2 cellular contexts compared by ENCODE assay signal in the genomic region with DNA sequence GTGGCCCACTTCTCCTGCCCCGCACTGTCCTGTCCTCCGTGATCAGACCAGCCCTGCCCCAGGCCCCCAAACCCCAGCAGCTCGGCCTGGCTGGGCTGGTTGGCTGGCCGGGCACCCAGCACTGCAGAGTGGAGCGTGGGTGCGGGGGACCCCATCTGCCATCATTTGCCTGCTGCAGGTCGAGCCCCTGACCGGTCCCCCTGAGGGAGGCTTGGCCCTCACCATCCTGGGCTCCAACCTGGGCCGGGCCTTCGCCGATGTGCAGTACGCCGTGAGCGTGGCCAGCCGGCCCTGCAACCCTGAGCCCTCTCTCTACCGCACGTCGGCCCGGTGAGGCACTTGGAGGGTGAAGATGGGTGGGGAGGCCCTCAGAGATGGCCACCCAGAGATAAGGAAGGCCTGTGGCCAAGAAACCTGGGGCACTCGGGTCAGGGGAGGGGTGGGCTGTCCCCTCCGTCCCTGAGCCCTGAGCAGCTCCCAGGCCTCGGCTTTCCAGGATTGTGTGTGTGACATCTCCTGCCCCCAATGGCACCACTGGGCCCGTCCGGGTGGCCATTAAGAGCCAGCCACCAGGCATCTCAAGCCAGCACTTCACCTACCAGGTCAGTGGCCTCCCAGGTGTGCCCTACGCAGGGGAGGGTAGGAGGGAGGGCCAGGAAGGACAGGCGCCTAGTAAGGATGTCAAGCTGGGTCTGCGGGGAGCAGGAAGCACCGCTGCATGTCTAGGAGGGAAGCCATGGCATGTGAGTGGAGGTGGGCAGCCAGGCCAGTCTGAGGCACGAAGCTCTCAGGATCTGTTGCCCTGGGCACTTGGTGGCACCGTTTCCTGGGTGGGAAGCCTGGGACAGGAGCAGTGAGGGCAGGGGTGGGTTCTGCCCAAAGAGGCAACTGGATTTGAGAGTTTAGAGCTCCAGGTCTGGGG.
TF ChIP-seq lines count a peak whose summit lies in the region.

No MANE protein-coding gene starts in this region.

TF ChIP-seq in SK-N-SH, 30 proteins besides CTCF, POLR2A, EP300 and RAD21 (continued from another document):
- TF ChIP-seq, protein P1, sequence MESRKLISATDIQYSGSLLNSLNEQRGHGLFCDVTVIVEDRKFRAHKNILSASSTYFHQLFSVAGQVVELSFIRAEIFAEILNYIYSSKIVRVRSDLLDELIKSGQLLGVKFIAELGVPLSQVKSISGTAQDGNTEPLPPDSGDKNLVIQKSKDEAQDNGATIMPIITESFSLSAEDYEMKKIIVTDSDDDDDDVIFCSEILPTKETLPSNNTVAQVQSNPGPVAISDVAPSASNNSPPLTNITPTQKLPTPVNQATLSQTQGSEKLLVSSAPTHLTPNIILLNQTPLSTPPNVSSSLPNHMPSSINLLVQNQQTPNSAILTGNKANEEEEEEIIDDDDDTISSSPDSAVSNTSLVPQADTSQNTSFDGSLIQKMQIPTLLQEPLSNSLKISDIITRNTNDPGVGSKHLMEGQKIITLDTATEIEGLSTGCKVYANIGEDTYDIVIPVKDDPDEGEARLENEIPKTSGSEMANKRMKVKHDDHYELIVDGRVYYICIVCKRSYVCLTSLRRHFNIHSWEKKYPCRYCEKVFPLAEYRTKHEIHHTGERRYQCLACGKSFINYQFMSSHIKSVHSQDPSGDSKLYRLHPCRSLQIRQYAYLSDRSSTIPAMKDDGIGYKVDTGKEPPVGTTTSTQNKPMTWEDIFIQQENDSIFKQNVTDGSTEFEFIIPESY (IDR thresholded peaks at IDR 0.05; ENCODE audit: borderline replicate concordance, low read depth) = no peak
- TF ChIP-seq FOXJ3 (CRISPR knock-in tag; IDR thresholded peaks at IDR 0.05) (no peak), GABPA (IDR thresholded peaks at IDR 0.05; ENCODE audit: low read depth) (no peak), MXI1 (IDR thresholded peaks at IDR 0.05; ENCODE audit: low read depth, low read length) (no peak), NRF1 (IDR thresholded peaks at IDR 0.05; ENCODE audit: low read depth, low read length) (no peak)
- TF ChIP-seq, protein P2, sequence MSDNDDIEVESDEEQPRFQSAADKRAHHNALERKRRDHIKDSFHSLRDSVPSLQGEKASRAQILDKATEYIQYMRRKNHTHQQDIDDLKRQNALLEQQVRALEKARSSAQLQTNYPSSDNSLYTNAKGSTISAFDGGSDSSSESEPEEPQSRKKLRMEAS (IDR thresholded peaks at IDR 0.05; ENCODE audit: low read depth) = no peak

TF ChIP-seq in SK-N-SH treated with all-trans-retinoic acid at 6 μM for 48 hours, 23 proteins besides CTCF, POLR2A, EP300 and RAD21 (continued from another document):
- TF ChIP-seq SNAI2 (CRISPR knock-in tag; IDR thresholded peaks at IDR 0.05) (no peak), TOX (CRISPR knock-in tag; IDR thresholded peaks at IDR 0.05; ENCODE audit: borderline replicate concordance) (no peak), ISL1 (CRISPR knock-in tag; IDR thresholded peaks at IDR 0.05) (no peak), ZNF8 (CRISPR knock-in tag; IDR thresholded peaks at IDR 0.05) (no peak), BACH2 (CRISPR knock-in tag; IDR thresholded peaks at IDR 0.05; ENCODE audit: borderline replicate concordance) (no peak), PPARA (CRISPR knock-in tag; IDR thresholded peaks at IDR 0.05; ENCODE audit: borderline replicate concordance) (no peak), ZNF70 (CRISPR knock-in tag; IDR thresholded peaks at IDR 0.05) (no peak), CSDC2 (CRISPR knock-in tag; IDR thresholded peaks at IDR 0.05) (no peak), ZFP30 (CRISPR knock-in tag; IDR thresholded peaks at IDR 0.05) (no peak)
- TF ChIP-seq, protein P3, sequence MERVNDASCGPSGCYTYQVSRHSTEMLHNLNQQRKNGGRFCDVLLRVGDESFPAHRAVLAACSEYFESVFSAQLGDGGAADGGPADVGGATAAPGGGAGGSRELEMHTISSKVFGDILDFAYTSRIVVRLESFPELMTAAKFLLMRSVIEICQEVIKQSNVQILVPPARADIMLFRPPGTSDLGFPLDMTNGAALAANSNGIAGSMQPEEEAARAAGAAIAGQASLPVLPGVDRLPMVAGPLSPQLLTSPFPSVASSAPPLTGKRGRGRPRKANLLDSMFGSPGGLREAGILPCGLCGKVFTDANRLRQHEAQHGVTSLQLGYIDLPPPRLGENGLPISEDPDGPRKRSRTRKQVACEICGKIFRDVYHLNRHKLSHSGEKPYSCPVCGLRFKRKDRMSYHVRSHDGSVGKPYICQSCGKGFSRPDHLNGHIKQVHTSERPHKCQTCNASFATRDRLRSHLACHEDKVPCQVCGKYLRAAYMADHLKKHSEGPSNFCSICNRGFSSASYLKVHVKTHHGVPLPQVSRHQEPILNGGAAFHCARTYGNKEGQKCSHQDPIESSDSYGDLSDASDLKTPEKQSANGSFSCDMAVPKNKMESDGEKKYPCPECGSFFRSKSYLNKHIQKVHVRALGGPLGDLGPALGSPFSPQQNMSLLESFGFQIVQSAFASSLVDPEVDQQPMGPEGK (CRISPR knock-in tag; IDR thresholded peaks at IDR 0.05; ENCODE audit: borderline replicate concordance) = no peak
TF ChIP-seq in SK-N-SH treated with all-trans-retinoic acid at 6 μM for 48 hours: peak in this region for 0.
